ENCODE assay signal across 1 cellular context in the genomic region with DNA sequence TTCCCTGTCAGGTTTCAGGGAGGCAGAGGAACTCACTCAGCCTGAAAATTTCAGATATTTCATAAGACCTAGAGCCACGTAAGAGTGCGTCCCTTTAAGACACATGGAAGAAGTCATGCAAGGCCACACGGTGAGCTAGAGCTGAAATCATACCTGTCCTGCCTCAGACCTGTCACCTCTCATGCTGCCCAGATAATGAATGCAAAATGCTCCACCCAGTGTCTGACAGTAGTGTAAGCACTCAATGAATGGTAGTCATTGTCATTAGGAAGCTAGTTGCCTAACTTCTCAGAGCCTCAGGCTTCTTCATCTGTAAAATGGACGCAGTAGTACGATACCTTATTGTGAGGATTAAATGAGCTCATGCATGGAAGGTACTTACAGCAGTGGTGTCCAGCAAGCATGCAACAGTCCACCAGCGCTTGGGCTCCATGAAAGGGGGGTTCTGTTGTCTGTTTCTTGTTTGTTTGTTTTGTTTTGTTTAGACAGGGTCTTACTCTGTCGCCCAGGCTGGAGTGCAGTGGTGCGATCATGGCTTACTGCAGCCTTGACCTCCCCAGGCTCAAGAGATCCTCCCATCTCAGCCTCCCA.
TF ChIP-seq lines count a peak whose summit lies in the region.

No MANE protein-coding gene starts in this region.

TF ChIP-seq in HepG2, 621 proteins besides CTCF, POLR2A, EP300 and RAD21 (continued from another document):
- TF ChIP-seq, protein P1, sequence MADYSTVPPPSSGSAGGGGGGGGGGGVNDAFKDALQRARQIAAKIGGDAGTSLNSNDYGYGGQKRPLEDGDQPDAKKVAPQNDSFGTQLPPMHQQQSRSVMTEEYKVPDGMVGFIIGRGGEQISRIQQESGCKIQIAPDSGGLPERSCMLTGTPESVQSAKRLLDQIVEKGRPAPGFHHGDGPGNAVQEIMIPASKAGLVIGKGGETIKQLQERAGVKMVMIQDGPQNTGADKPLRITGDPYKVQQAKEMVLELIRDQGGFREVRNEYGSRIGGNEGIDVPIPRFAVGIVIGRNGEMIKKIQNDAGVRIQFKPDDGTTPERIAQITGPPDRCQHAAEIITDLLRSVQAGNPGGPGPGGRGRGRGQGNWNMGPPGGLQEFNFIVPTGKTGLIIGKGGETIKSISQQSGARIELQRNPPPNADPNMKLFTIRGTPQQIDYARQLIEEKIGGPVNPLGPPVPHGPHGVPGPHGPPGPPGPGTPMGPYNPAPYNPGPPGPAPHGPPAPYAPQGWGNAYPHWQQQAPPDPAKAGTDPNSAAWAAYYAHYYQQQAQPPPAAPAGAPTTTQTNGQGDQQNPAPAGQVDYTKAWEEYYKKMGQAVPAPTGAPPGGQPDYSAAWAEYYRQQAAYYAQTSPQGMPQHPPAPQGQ (CRISPR knock-in tag; IDR thresholded peaks at IDR 0.05; ENCODE audit: borderline replicate concordance) = no peak
- TF ChIP-seq ZNF496 (CRISPR knock-in tag; IDR thresholded peaks at IDR 0.05; ENCODE audit: insufficient replicate concordance) = no peak
- TF ChIP-seq, protein P2, sequence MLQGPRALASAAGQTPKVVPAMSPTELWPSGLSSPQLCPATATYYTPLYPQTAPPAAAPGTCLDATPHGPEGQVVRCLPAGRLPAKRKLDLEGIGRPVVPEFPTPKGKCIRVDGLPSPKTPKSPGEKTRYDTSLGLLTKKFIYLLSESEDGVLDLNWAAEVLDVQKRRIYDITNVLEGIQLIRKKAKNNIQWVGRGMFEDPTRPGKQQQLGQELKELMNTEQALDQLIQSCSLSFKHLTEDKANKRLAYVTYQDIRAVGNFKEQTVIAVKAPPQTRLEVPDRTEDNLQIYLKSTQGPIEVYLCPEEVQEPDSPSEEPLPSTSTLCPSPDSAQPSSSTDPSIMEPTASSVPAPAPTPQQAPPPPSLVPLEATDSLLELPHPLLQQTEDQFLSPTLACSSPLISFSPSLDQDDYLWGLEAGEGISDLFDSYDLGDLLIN (CRISPR knock-in tag; IDR thresholded peaks at IDR 0.05; ENCODE audit: borderline replicate concordance) = no peak
- TF ChIP-seq GPN1 (CRISPR knock-in tag; IDR thresholded peaks at IDR 0.05; ENCODE audit: borderline replicate concordance) = no peak
- no peak for TF ChIP-seq MEIS1 (CRISPR knock-in tag; IDR thresholded peaks at IDR 0.05; ENCODE audit: borderline replicate concordance)
- peak; percentile 85 for TF ChIP-seq ZMYM2 (CRISPR knock-in tag; IDR thresholded peaks at IDR 0.05)
- TF ChIP-seq, protein P3, sequence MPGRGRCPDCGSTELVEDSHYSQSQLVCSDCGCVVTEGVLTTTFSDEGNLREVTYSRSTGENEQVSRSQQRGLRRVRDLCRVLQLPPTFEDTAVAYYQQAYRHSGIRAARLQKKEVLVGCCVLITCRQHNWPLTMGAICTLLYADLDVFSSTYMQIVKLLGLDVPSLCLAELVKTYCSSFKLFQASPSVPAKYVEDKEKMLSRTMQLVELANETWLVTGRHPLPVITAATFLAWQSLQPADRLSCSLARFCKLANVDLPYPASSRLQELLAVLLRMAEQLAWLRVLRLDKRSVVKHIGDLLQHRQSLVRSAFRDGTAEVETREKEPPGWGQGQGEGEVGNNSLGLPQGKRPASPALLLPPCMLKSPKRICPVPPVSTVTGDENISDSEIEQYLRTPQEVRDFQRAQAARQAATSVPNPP (CRISPR knock-in tag; IDR thresholded peaks at IDR 0.05) = no peak
- TF ChIP-seq, protein P4, sequence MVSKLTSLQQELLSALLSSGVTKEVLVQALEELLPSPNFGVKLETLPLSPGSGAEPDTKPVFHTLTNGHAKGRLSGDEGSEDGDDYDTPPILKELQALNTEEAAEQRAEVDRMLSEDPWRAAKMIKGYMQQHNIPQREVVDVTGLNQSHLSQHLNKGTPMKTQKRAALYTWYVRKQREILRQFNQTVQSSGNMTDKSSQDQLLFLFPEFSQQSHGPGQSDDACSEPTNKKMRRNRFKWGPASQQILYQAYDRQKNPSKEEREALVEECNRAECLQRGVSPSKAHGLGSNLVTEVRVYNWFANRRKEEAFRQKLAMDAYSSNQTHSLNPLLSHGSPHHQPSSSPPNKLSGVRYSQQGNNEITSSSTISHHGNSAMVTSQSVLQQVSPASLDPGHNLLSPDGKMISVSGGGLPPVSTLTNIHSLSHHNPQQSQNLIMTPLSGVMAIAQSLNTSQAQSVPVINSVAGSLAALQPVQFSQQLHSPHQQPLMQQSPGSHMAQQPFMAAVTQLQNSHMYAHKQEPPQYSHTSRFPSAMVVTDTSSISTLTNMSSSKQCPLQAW (CRISPR knock-in tag; IDR thresholded peaks at IDR 0.05) = no peak
- no peak for TF ChIP-seq RFX3 (CRISPR knock-in tag; IDR thresholded peaks at IDR 0.05)
